In the genomic region with DNA sequence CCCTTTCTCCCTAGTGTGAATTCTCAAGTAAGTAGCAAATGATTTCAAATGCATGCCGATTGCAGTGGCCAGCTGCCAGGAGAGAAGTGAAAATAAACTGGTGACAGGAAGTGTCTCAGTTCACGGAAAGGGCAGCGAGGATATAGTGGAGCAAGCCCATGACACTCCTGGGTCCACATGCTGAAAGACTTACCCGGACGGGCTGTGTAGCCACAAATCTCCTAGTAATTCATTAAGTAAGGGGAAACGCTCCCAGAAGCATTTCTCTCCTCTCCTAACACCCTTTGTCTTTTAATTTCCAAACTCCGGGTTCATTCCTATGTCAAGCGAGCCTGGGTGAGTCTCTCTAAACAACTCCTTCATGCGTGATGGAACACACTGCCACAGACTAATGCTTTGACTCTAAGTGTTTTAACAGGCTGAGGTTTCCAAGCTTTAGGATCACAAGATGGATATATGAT, we compare ENCODE assay signal across 8 cellular contexts.
DNase-seq lines count a peak whose midpoint lies in the region; ATAC-seq, FAIRE-seq and TF ChIP-seq lines count a peak whose summit lies in the region.

No MANE protein-coding gene starts in this region.

- TF ChIP-seq CTCF in endothelial cell of umbilical vein (IDR thresholded peaks at IDR 0.05; ENCODE audit: extremely low read depth in 1 of 2, insufficient read depth in 1 of 2, low read depth in 1 of 2, low read length in 2 of 2): no peak

- H3K4me3 Mint-ChIP-seq in activated CD8-positive, alpha-beta T cell treated with anti-CD3 and anti-CD28 coated beads, Interleukin-2, amount 10 ng/mL, durations not matched to agents 7 days and 5 days: no peak overlapping the region
- H3K4me3 Mint-ChIP-seq in activated T-helper 2 cell treated with anti-CD3 and anti-CD28 coated beads, Interferon-gamma antibody, Interleukin-2, Interleukin-4, amounts not matched to agents 10 μg/mL and 5 μg/mL and 100 μg/mL, durations not matched to agents 14 hours and 24 hours and 36 hours (ENCODE audit: low read depth): no peak overlapping the region

- H3K36me3 Mint-ChIP-seq in activated CD8-positive, alpha-beta T cell treated with anti-CD3 and anti-CD28 coated beads, Interleukin-2, amount 10 ng/mL, durations not matched to agents 7 days and 5 days (ENCODE audit: low read depth): no peaks in the 10 kb centered on the region
- H3K36me3 Mint-ChIP-seq in activated T-helper 2 cell treated with anti-CD3 and anti-CD28 coated beads, Interferon-gamma antibody, Interleukin-2, Interleukin-4, amounts not matched to agents 10 μg/mL and 5 μg/mL and 100 μg/mL, durations not matched to agents 14 hours and 24 hours and 36 hours (ENCODE audit: low read depth): no peaks in the 10 kb centered on the region

- intact Hi-C loops in endothelial cell of umbilical vein (cut with micrococcal nuclease): no loop called here
- intact Hi-C loops in activated T-helper 2 cell treated with anti-CD3 and anti-CD28 coated beads, Interferon-gamma antibody, Interleukin-2, Interleukin-4, amounts not matched to agents 10 μg/mL and 5 μg/mL and 100 μg/mL, durations not matched to agents 14 hours and 24 hours and 36 hours (cut with micrococcal nuclease): no loop called here

- peak overlapping the region; percentile 57 for H3K4me2 ChIP-seq in endothelial cell of umbilical vein (ENCODE audit: insufficient read depth, low read length)

- CTCF ChIA-PET in endothelial cell of umbilical vein (lab: Charles Lee): interaction anchor here (0.9 to 1.9 kb wide), 3 partner anchors 37 to 83 kb away, joined by 3 to 8 read pairs (median 6); no protein-coding TSS in a partner anchor
- CTCF ChIA-PET in activated CD8-positive, alpha-beta T cell treated with anti-CD3 and anti-CD28 coated beads, Interleukin-2, amount 10 ng/mL, durations not matched to agents 7 days and 5 days (lab: Charles Lee): no interaction called here

- H3K79me2 ChIP-seq in endothelial cell of umbilical vein (ENCODE audit: control insufficient read depth, insufficient read depth, low read length): no peaks in the 10 kb centered on the region

- H3K36me3 ChIP-seq in endothelial cell of umbilical vein (ENCODE audit: control insufficient read depth in 2 of 2, extremely low read depth in 1 of 2, insufficient read depth in 2 of 2, low read length in 2 of 2) (no peaks in the 10 kb centered on the region), muscle layer of duodenum (ENCODE audit: control insufficient read depth in 1 of 2, insufficient read depth in 2 of 2, low read length in 2 of 2) (no peaks in the 10 kb centered on the region)

- no peak overlapping the region for H3K9ac ChIP-seq in endothelial cell of umbilical vein (replicated peaks; ENCODE audit: extremely low read depth, insufficient read depth, low read length)

- no peaks in the 10 kb centered on the region for H4K20me1 ChIP-seq in endothelial cell of umbilical vein (replicated peaks; ENCODE audit: control insufficient read depth, extremely low read depth, insufficient read depth, low read length)

- no peak for TF ChIP-seq POLR2A in endothelial cell of umbilical vein (IDR thresholded peaks at IDR 0.05; ENCODE audit: low read depth, low read length)

- dilution Hi-C loops in endothelial cell of umbilical vein (cut with MboI; ENCODE audit: extremely low pct_ligation_motif_present, low sequenced_read_pairs): no loop called here

- peak overlapping the region; percentile 32 for H2AFZ ChIP-seq in endothelial cell of umbilical vein (ENCODE audit: low read depth, low read length)

- no peak overlapping the region for H3K27ac ChIP-seq in endothelial cell of umbilical vein (ENCODE audit: insufficient read depth, low read depth, low read length)
- H3K27ac ChIP-seq in muscle layer of duodenum (ENCODE audit: low read length): peak overlapping the region; percentile 37

- no peak for ATAC-seq in activated CD8-positive, alpha-beta T cell treated with anti-CD3 and anti-CD28 coated beads, Interleukin-2, amount 10 ng/mL, durations not matched to agents 7 days and 5 days
- ATAC-seq in HG03045 (IDR thresholded peaks at IDR 0.05; ENCODE audit: unreplicated experiment): no peak

- H3K9me3 Mint-ChIP-seq in activated CD8-positive, alpha-beta T cell treated with anti-CD3 and anti-CD28 coated beads, Interleukin-2, amount 10 ng/mL, durations not matched to agents 7 days and 5 days (ENCODE audit: insufficient read depth): no peaks in the 10 kb centered on the region
- no peaks in the 10 kb centered on the region for H3K9me3 Mint-ChIP-seq in activated T-helper 2 cell treated with anti-CD3 and anti-CD28 coated beads, Interferon-gamma antibody, Interleukin-2, Interleukin-4, amounts not matched to agents 10 μg/mL and 5 μg/mL and 100 μg/mL, durations not matched to agents 14 hours and 24 hours and 36 hours

- H3K27me3 ChIP-seq in endothelial cell of umbilical vein (ENCODE audit: control insufficient read depth in 2 of 2, insufficient read depth in 2 of 2, low read length in 2 of 2) (peaks cover 0 to 12% of the 10 kb centered on the region in 2 experiments), muscle layer of duodenum (ENCODE audit: low read depth, low read length) (no peaks in the 10 kb centered on the region)

- BruUV-seq in endothelial cell of umbilical vein (replicated peaks; lab: Mats Ljungman, UMichigan): no TSS peak

- H3K9me1 ChIP-seq in endothelial cell of umbilical vein (replicated peaks; ENCODE audit: control insufficient read depth, extremely low read depth, insufficient read depth, low read length): no peaks in the 10 kb centered on the region

- H3K27ac Mint-ChIP-seq in activated CD8-positive, alpha-beta T cell treated with anti-CD3 and anti-CD28 coated beads, Interleukin-2, amount 10 ng/mL, durations not matched to agents 7 days and 5 days: no peak overlapping the region
- no peak overlapping the region for H3K27ac Mint-ChIP-seq in activated T-helper 2 cell treated with anti-CD3 and anti-CD28 coated beads, Interferon-gamma antibody, Interleukin-2, Interleukin-4, amounts not matched to agents 10 μg/mL and 5 μg/mL and 100 μg/mL, durations not matched to agents 14 hours and 24 hours and 36 hours

- H3K4me1 Mint-ChIP-seq in activated CD8-positive, alpha-beta T cell treated with anti-CD3 and anti-CD28 coated beads, Interleukin-2, amount 10 ng/mL, durations not matched to agents 7 days and 5 days (ENCODE audit: low read depth): peaks cover 7% of the 10 kb centered on the region
- H3K4me1 Mint-ChIP-seq in activated T-helper 2 cell treated with anti-CD3 and anti-CD28 coated beads, Interferon-gamma antibody, Interleukin-2, Interleukin-4, amounts not matched to agents 10 μg/mL and 5 μg/mL and 100 μg/mL, durations not matched to agents 14 hours and 24 hours and 36 hours (ENCODE audit: low read depth): peaks cover 3% of the 10 kb centered on the region

- peak overlapping the region in 2 of 3 experiments; percentile 21 to 46 for H3K4me3 ChIP-seq in endothelial cell of umbilical vein (replicated peaks in 1 of 3; ENCODE audit: insufficient read depth in 1 of 3, low read depth in 1 of 3, low read length in 3 of 3)
- peak overlapping the region; percentile 43 to 58 for H3K4me3 ChIP-seq in muscle layer of duodenum (ENCODE audit: low read depth in 1 of 2, low read length in 2 of 2)

- H3K27me3 Mint-ChIP-seq in activated CD8-positive, alpha-beta T cell treated with anti-CD3 and anti-CD28 coated beads, Interleukin-2, amount 10 ng/mL, durations not matched to agents 7 days and 5 days (ENCODE audit: low read depth): peaks cover 24% of the 10 kb centered on the region
- H3K27me3 Mint-ChIP-seq in activated T-helper 2 cell treated with anti-CD3 and anti-CD28 coated beads, Interferon-gamma antibody, Interleukin-2, Interleukin-4, amounts not matched to agents 10 μg/mL and 5 μg/mL and 100 μg/mL, durations not matched to agents 14 hours and 24 hours and 36 hours (ENCODE audit: low read depth): peaks cover 33% of the 10 kb centered on the region

- no peaks in the 10 kb centered on the region for H3K9me3 ChIP-seq in endothelial cell of umbilical vein (replicated peaks; ENCODE audit: control insufficient read depth, insufficient read depth, low read length)
- H3K9me3 ChIP-seq in muscle layer of duodenum (ENCODE audit: control insufficient read depth in 1 of 2, low read length in 2 of 2): no peaks in the 10 kb centered on the region

- peak; percentile 77 for FAIRE-seq in endothelial cell of umbilical vein (lab: Jason Lieb, UNC)

- DNase-seq in CD1c-positive myeloid dendritic cell (ENCODE audit: extremely low spot score) (peak; percentile 85), NCI-H69 (lab: John Stamatoyannopoulos, UW) (peak; percentile 23), endothelial cell of umbilical vein (ENCODE audit: low read depth, low spot score) (peak; percentile 67), GF-D8 (lab: John Stamatoyannopoulos, UW) (no peak)
- DNase-seq in activated CD8-positive, alpha-beta T cell treated with anti-CD3 and anti-CD28 coated beads, Interleukin-2, amount 10 ng/mL, durations not matched to agents 7 days and 5 days: no peak
- no peak for DNase-seq in activated T-helper 2 cell treated with anti-CD3 and anti-CD28 coated beads, Interferon-gamma antibody, Interleukin-2, Interleukin-4, amounts not matched to agents 10 μg/mL and 5 μg/mL and 100 μg/mL, durations not matched to agents 14 hours and 24 hours and 36 hours (ENCODE audit: low spot score)

- POLR2A ChIA-PET in endothelial cell of umbilical vein (lab: Charles Lee): no interaction called here
- POLR2A ChIA-PET in activated CD8-positive, alpha-beta T cell treated with anti-CD3 and anti-CD28 coated beads, Interleukin-2, amount 10 ng/mL, durations not matched to agents 7 days and 5 days (lab: Charles Lee): interaction anchor here (0.6 kb wide), 1 partner anchor 1223 kb away, joined by 3 read pairs; no protein-coding TSS in a partner anchor

- H3K4me1 ChIP-seq in endothelial cell of umbilical vein (ENCODE audit: control insufficient read depth, extremely low read depth, insufficient read depth, low read length) (peaks cover 16% of the 10 kb centered on the region), muscle layer of duodenum (ENCODE audit: control insufficient read depth in 1 of 2, insufficient read depth in 2 of 2, low read length in 2 of 2) (peaks cover 6% of the 10 kb centered on the region in 2 donors)

TF ChIP-seq in endothelial cell of umbilical vein, 7 proteins besides CTCF, POLR2A, EP300 and RAD21:
- TF ChIP-seq FOS (IDR thresholded peaks at IDR 0.05; ENCODE audit: borderline replicate concordance, insufficient read depth, low read length) (no peak), EZH2 (IDR thresholded peaks at IDR 0.05; ENCODE audit: borderline replicate concordance, low read depth, low read length, severe bottlenecking) (no peak), MYC (IDR thresholded peaks at IDR 0.05; ENCODE audit: low read depth, low read length) (no peak), POLR2AphosphoS5 (IDR thresholded peaks at IDR 0.05; ENCODE audit: insufficient read depth, low read depth, low read length) (no peak), JUN (IDR thresholded peaks at IDR 0.05; ENCODE audit: borderline replicate concordance, insufficient read depth, insufficient read length, low read depth) (no peak)
- TF ChIP-seq, protein P1, sequence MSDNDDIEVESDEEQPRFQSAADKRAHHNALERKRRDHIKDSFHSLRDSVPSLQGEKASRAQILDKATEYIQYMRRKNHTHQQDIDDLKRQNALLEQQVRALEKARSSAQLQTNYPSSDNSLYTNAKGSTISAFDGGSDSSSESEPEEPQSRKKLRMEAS (IDR thresholded peaks at IDR 0.05; ENCODE audit: insufficient read depth, insufficient read length): no peak

Comparison
In these comparisons a context has a peak if more than half of its experiments do, and no peak if none do; other contexts are left out.
1. DNase-seq: peak in CD1c-positive myeloid dendritic cell (single experiment), NCI-H69 (single experiment) and endothelial cell of umbilical vein (single experiment); none in activated CD8-positive, alpha-beta T cell treated with anti-CD3 and anti-CD28 coated beads, Interleukin-2, amount 10 ng/mL, durations not matched to agents 7 days and 5 days (single experiment), GF-D8 (single experiment) and activated T-helper 2 cell treated with anti-CD3 and anti-CD28 coated beads, Interferon-gamma antibody, Interleukin-2, Interleukin-4, amounts not matched to agents 10 μg/mL and 5 μg/mL and 100 μg/mL, durations not matched to agents 14 hours and 24 hours and 36 hours (single experiment).